In the genomic region with DNA sequence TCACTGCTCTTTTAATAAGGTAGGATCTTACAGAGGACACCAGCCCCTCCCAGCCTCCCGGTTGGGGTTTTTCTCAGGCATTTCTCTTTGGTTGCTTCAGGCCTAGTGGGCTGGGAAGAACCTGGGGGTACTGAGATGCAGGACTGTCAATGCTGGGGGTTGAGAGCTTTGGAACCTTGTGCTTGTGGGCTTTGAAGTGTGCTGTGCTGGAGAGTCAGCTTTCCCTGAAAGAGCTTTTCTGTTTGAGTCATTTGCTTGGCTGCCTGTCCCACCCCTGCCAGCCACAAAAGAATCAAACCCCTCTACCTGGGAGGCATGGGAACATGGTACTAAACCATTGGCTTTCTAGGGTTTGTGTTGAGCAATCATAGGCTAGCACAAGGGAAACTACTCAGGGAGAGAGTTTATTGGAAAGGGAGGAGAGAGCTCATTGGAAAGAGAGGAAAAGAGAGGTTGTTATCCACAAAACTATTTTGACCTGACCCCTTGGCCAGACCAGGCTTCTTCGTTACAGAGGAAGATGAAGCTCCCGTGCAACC, we compare ENCODE assay signal across 9 cellular contexts. TPM values are rescaled to one million over a fixed set of nuclear protein-coding genes. Genes with fewer than 3 reads are reported as not detected.
A peak's percentile ranks its signal among the peaks of the same experiment; 100 is the strongest.
DNase-seq lines count a peak whose midpoint lies in the region; ATAC-seq and TF ChIP-seq lines count a peak whose summit lies in the region.
"Had no signal": no experiment of that assay in that cellular context is flagged by ENCODE, and none has a peak within 500 bp of the region (broad histone marks: within the 10 kb centered on the region; RNA-seq: fewer than 3 reads in every experiment).

No MANE protein-coding gene starts in this region.

- H3K9me3 ChIP-seq in GM23248 (ENCODE audit: low read depth) = no peaks in the 10 kb centered on the region
- no peaks in the 10 kb centered on the region for H3K9me3 ChIP-seq in SJCRH30 (replicated peaks)
- H3K9me3 ChIP-seq in tibial artery = no peaks in the 10 kb centered on the region

- WGBS in GM23248 (ENCODE audit: low coverage in 1 of 2, low lambda C conversion rate in 2 of 2, missing lambda C conversion rate in 2 of 2), 2 experiments = 83% methylated on average over 3 of the region's 3 CpGs

- no peak overlapping the region for H3K27ac ChIP-seq in GM23248
- no peak overlapping the region for H3K27ac ChIP-seq in SJCRH30
- no peak overlapping the region for H3K27ac ChIP-seq in tibial artery

- H3K79me2 ChIP-seq in GM23248 (ENCODE audit: insufficient read depth) = 0 out of 2 replicates have a peak, but pooled peaks cover 14% of the 10 kb centered on the region

- TF ChIP-seq CTCF in epithelial cell of proximal tubule (conservative IDR thresholded peaks at IDR 0.05; ENCODE audit: low read depth, low read length) (no peak), progenitor cell of endocrine pancreas (IDR thresholded peaks at IDR 0.05; ENCODE audit: unreplicated experiment) (no peak), tibial artery (IDR thresholded peaks at IDR 0.05) (no peak)

- H4K20me1 ChIP-seq in GM23248 (ENCODE audit: insufficient read depth) = no peaks in the 10 kb centered on the region

- no peak overlapping the region for H3K9ac ChIP-seq in GM23248

- no peaks in the 10 kb centered on the region for H3K27me3 ChIP-seq in GM23248 (replicated peaks; ENCODE audit: insufficient read depth)
- H3K27me3 ChIP-seq in SJCRH30 = no peaks in the 10 kb centered on the region
- no peaks in the 10 kb centered on the region for H3K27me3 ChIP-seq in tibial artery

- H2AFZ ChIP-seq in GM23248 = no peak overlapping the region

- H3K4me2 ChIP-seq in GM23248 (ENCODE audit: unreplicated experiment) = peak overlapping the region; percentile 20

- H3K27me3 Mint-ChIP-seq in progenitor cell of endocrine pancreas = no peaks in the 10 kb centered on the region

- H3K36me3 Mint-ChIP-seq in progenitor cell of endocrine pancreas (ENCODE audit: insufficient read depth) = peaks cover 31% of the 10 kb centered on the region

- intact Hi-C loops in tibial artery (cut with DNase I; ENCODE audit: low total_unique reads) = no loop called here

- peak overlapping the region; percentile 65 for H3K27ac Mint-ChIP-seq in progenitor cell of endocrine pancreas

- H3K36me3 ChIP-seq in GM23248 (ENCODE audit: low read depth) (0 out of 2 replicates have a peak, but pooled peaks cover 4% of the 10 kb centered on the region), SJCRH30 (peaks cover 54% of the 10 kb centered on the region), tibial artery (peaks cover 0 to 9% (median 0%) of the 10 kb centered on the region in 3 donors)

- peak overlapping the region; percentile 91 for H3K4me3 ChIP-seq in GM23248
- peak overlapping the region; percentile 88 for H3K4me3 ChIP-seq in SJCRH30
- H3K4me3 ChIP-seq in epithelial cell of proximal tubule (ENCODE audit: low read depth, low read length) = peak overlapping the region; percentile 61
- no peak overlapping the region for H3K4me3 ChIP-seq in tibial artery

- H3K9me2 ChIP-seq in GM23248 (ENCODE audit: insufficient read depth) = no peaks in the 10 kb centered on the region

- H3K4me3 Mint-ChIP-seq in progenitor cell of endocrine pancreas (ENCODE audit: low read depth) = peak overlapping the region; percentile 95

- DNase-seq in GM23248 (no peak), SJCRH30 (no peak), epithelial cell of proximal tubule (ENCODE audit: low read depth) (no peak), progenitor cell of endocrine pancreas (ENCODE audit: low spot score, unreplicated experiment) (no peak), tibial artery (no peak), cerebellar nuclear complex (lab: John Stamatoyannopoulos, UW) (no peak), NCI-H187 (lab: John Stamatoyannopoulos, UW) (no peak)

- no peaks in the 10 kb centered on the region for H3F3A ChIP-seq in GM23248 (ENCODE audit: insufficient read depth)

- ATAC-seq in HG03520 (IDR thresholded peaks at IDR 0.05; ENCODE audit: unreplicated experiment) = no peak

- peaks cover 46% of the 10 kb centered on the region for H3K4me1 Mint-ChIP-seq in progenitor cell of endocrine pancreas (ENCODE audit: low read depth)

- H3K9me3 Mint-ChIP-seq in progenitor cell of endocrine pancreas (ENCODE audit: low read depth) = no peaks in the 10 kb centered on the region

- in situ Hi-C loops in GM23248 (cut with MboI) = loop anchor here (10.0 to 25.0 kb wide), 2 partner anchors 166 to 539 kb away; a partner anchor contains a TSS

- peaks cover 7% of the 10 kb centered on the region; the same call in 1 of the 2 replicates for H3K4me1 ChIP-seq in GM23248 (ENCODE audit: insufficient read depth)
- peaks cover 22% of the 10 kb centered on the region for H3K4me1 ChIP-seq in SJCRH30
- H3K4me1 ChIP-seq in tibial artery = peaks cover 0 to 20% (median 11%) of the 10 kb centered on the region in 4 donors

RNA-seq across cellular contexts. Expression of a gene that starts 1.4 kb away (rescaled TPM):
- 19.5 and 24.2 TPM in 2 replicates for total RNA-seq in GM23248 (2014; rRNA removed; shearing (Covaris generic))
- polyA plus RNA-seq in GM23248 (2016; fragmentation: Nextera tagmentation; extraction: Ambion mirVana) = 18.6 and 19.5 TPM in 2 replicates
- total RNA-seq in SJCRH30 (2014; rRNA removed; shearing (Covaris generic)) = 421 and 427 TPM in 2 replicates
- total RNA-seq in epithelial cell of proximal tubule (113 and 303 TPM in 2 replicates), progenitor cell of endocrine pancreas (281 and 309 TPM in 2 replicates)

RNA-seq across cellular contexts. Expression of a gene that starts 18.4 kb away (rescaled TPM):
- total RNA-seq in GM23248 (2014; rRNA removed; shearing (Covaris generic)) = not detected in 2 replicates
- not detected in 2 replicates for polyA plus RNA-seq in GM23248 (2016; fragmentation: Nextera tagmentation; extraction: Ambion mirVana)
- total RNA-seq in SJCRH30 (2014; rRNA removed; shearing (Covaris generic)) = not detected in 2 replicates
- total RNA-seq in epithelial cell of proximal tubule (not detected in 2 replicates), progenitor cell of endocrine pancreas (0.38 TPM in 1 of 2 replicates, not detected in the other)
- total RNA-seq: pulmonary artery endothelial cell had no signal

Comparison
In these comparisons a context has a peak if more than half of its experiments do, and no peak if none do; other contexts are left out.
1. H3K4me3 ChIP-seq: peak in GM23248 (single experiment), SJCRH30 (single experiment) and epithelial cell of proximal tubule (single experiment); none in tibial artery (0 of 2).